ENCODE assay signal across 1 cellular context in genomic region chr15:66252411-66253295, GRCh38.
A peak's percentile ranks its signal among the peaks of the same experiment; 100 is the strongest.
TF ChIP-seq lines count a peak whose summit lies in the region.

No MANE protein-coding gene starts in this region.

TF ChIP-seq in HepG2, 621 proteins besides CTCF, POLR2A, EP300 and RAD21 (continued from another document):
- TF ChIP-seq SALL1 (CRISPR knock-in tag; IDR thresholded peaks at IDR 0.05) (peak; percentile 9; the same call in 1 of the 2 replicates), DNMT3B (CRISPR knock-in tag; conservative IDR thresholded peaks at IDR 0.05) (no peak), TFDP2 (CRISPR knock-in tag; IDR thresholded peaks at IDR 0.05) (no peak), ZNF451 (CRISPR knock-in tag; IDR thresholded peaks at IDR 0.05) (no peak), GABPB1 (CRISPR knock-in tag; IDR thresholded peaks at IDR 0.05) (peak; percentile 22; the same call in 1 of the 2 replicates), RNF2 (conservative IDR thresholded peaks at IDR 0.05; ENCODE audit: low read depth) (0 out of 2 replicates have a peak, but pooled peaks have one; percentile 46), ZNF574 (CRISPR knock-in tag; IDR thresholded peaks at IDR 0.05) (peak; percentile 24; the same call in 1 of the 2 replicates), HMGXB4 (CRISPR knock-in tag; IDR thresholded peaks at IDR 0.05; ENCODE audit: borderline replicate concordance in 1 of 2, low read depth in 1 of 2) (peak; percentile 36 to 55; a peak in 2 of 4 replicates)
